In the genomic region with DNA sequence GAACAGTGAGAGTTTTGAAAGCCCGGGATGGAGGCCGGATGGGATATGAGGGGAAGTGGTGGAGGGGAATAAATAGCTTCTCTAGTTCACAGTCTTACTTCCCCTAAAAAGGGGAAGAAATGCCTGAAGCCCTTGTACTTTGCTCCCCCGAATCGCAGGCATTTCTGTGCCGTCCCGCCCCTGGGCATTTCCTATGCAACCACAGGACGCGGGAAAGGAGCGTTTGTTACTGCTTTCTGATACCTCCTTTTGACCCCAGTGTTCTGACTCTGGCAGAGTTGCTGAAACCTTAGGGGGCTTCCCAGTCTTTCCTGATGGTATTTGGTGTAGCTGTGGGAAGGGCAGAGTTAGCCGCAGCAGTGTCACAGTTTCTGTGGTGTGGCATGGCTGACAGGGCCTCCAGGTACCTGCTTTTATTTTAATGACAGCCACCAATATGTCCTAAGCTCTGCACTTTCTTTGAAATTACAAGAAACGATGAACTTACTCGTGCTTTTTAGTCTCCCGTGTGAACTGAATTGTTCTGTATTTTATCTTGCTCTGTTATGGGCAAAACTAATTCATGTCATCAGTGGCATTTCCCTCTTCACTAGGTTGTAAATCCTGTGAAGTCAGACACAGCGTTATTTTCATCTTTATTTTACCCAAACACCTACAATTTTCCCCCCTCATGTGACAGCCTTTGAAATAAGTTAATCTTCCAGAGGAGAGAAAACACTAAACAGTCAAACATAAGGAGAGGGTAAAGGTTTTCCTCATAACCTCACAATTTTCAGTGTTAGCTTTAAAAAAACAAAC, we compare ENCODE assay signal across 8 cellular contexts. TPM values are rescaled to one million over a fixed set of nuclear protein-coding genes. Genes with fewer than 3 reads are reported as not detected.
DNase-seq lines count a peak whose midpoint lies in the region; ATAC-seq lines count a peak whose summit lies in the region.

No MANE protein-coding gene starts in this region.

- DNase-seq in NOMO-1 treated with DMSO at 0.1 percent for 48 hours (lab: John Stamatoyannopoulos, UW; ENCODE audit: unreplicated experiment) (peak; percentile 92), globus pallidus (ENCODE audit: low spot score) (peak; percentile 50), dermis blood vessel endothelial cell (no peak), retina (no peak), COLO668 (lab: John Stamatoyannopoulos, UW; ENCODE audit: unreplicated experiment) (no peak)

- peak overlapping the region; percentile 70 for H3K4me3 Mint-ChIP-seq in stimulated activated naive CD8-positive, alpha-beta T cell treated with anti-CD3 and anti-CD28 coated beads, Interleukin-15, Interleukin-2, amounts not matched to agents 100 ng/mL and 50 ng/mL, for 24 hours

- peaks cover 94% of the 10 kb centered on the region for H3K4me1 Mint-ChIP-seq in stimulated activated naive CD8-positive, alpha-beta T cell treated with anti-CD3 and anti-CD28 coated beads, Interleukin-15, Interleukin-2, amounts not matched to agents 100 ng/mL and 50 ng/mL, for 24 hours (ENCODE audit: low read depth)

- peak overlapping the region; percentile 76 for H3K27ac Mint-ChIP-seq in stimulated activated naive CD8-positive, alpha-beta T cell treated with anti-CD3 and anti-CD28 coated beads, Interleukin-15, Interleukin-2, amounts not matched to agents 100 ng/mL and 50 ng/mL, for 24 hours

- ATAC-seq in GM19468 (IDR thresholded peaks at IDR 0.05; ENCODE audit: extremely low read depth, unreplicated experiment) (peak; percentile 12), GM21360 (IDR thresholded peaks at IDR 0.05; ENCODE audit: unreplicated experiment) (no peak)

- H3K36me3 Mint-ChIP-seq in stimulated activated naive CD8-positive, alpha-beta T cell treated with anti-CD3 and anti-CD28 coated beads, Interleukin-15, Interleukin-2, amounts not matched to agents 100 ng/mL and 50 ng/mL, for 24 hours (ENCODE audit: low read depth) = peaks cover 13% of the 10 kb centered on the region

- no peaks in the 10 kb centered on the region for H3K27me3 Mint-ChIP-seq in stimulated activated naive CD8-positive, alpha-beta T cell treated with anti-CD3 and anti-CD28 coated beads, Interleukin-15, Interleukin-2, amounts not matched to agents 100 ng/mL and 50 ng/mL, for 24 hours

- no peaks in the 10 kb centered on the region for H3K9me3 Mint-ChIP-seq in stimulated activated naive CD8-positive, alpha-beta T cell treated with anti-CD3 and anti-CD28 coated beads, Interleukin-15, Interleukin-2, amounts not matched to agents 100 ng/mL and 50 ng/mL, for 24 hours

RNA-seq across cellular contexts. Expression of a gene that starts 27.1 kb away (rescaled TPM):
- 32.7 and 70.7 TPM in 2 replicates for total RNA-seq in dermis blood vessel endothelial cell

Comparison
In these comparisons a context has a peak if more than half of its experiments do, and no peak if none do; other contexts are left out.
1. DNase-seq: peak in NOMO-1 treated with DMSO at 0.1 percent for 48 hours (single experiment) and globus pallidus (single experiment); none in dermis blood vessel endothelial cell (single experiment), retina (single experiment) and COLO668 (single experiment).